ENCODE assay signal across 19 cellular contexts in the genomic region with DNA sequence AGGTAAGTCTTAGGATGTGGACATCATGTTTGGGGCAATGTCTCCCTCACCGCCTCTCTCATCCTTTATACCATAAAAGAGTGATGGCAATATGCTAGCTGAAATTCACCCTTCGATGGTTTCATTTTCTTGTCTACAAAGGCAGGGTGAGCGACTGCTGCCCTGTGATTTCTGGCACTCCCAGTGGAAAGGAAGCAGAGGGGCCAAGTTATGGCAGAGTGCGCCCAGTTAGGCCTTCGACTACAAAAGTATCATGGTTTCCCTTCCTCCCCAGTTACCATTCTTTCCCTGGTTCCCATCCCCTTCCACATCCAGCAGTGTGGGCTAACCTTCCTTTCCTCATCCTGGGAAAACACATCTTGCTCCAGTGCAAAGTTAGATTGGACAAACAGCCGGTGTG. TPM values are rescaled to one million over a fixed set of nuclear protein-coding genes. Genes with fewer than 3 reads are reported as not detected.
DNase-seq lines count a peak whose midpoint lies in the region; ATAC-seq and TF ChIP-seq lines count a peak whose summit lies in the region.
"Had no signal": no experiment of that assay in that cellular context is flagged by ENCODE, and none has a peak within 500 bp of the region (broad histone marks: within the 10 kb centered on the region; RNA-seq: fewer than 3 reads in every experiment).

No MANE protein-coding gene starts in this region.

- no peak overlapping the region for H3K23ac ChIP-seq in neuronal stem cell (ENCODE audit: low read depth, low read length, poor library complexity)

- H3K27ac ChIP-seq in adrenal gland, result peak overlapping the region in 3 of 5 donors; percentile 13 to 71 (median 69)
- peak overlapping the region; percentile 2 for H3K27ac ChIP-seq in upper lobe of right lung
- no peak overlapping the region for H3K27ac ChIP-seq in neuronal stem cell (replicated peaks; ENCODE audit: low read length)
- H3K27ac ChIP-seq: foreskin keratinocyte had no signal

- H3K4ac ChIP-seq in neuronal stem cell (ENCODE audit: low read length), result no peak overlapping the region

- no peak overlapping the region for H2AFZ ChIP-seq in neuronal stem cell (ENCODE audit: low read length)

- DNase-seq in adrenal gland (no peak), Right ventricle myocardium superior (no peak), sciatic nerve (ENCODE audit: low spot score) (no peak), upper lobe of right lung (no peak), neuronal stem cell (ENCODE audit: low spot score) (no peak), kidney glomerular epithelial cell (lab: John Stamatoyannopoulos, UW) (no peak)
- DNase-seq: activated CD4-positive, alpha-beta memory T cell treated with anti-CD3 and anti-CD28 coated beads, Interleukin-2, amount 10 ng/mL, durations not matched to agents 7 days and 5 days; activated naive CD8-positive, alpha-beta T cell treated with anti-CD3 and anti-CD28 coated beads, Interleukin-2, amount 10 ng/mL, durations not matched to agents 7 days and 5 days; activated T-cell treated with anti-CD3 and anti-CD28 coated beads, Interleukin-2, amount 50 U/mL, for 4 hours; Calu3; naive B cell; NCI-H146; SHP77; stimulated activated naive CD8-positive, alpha-beta T cell treated with anti-CD3 and anti-CD28 coated beads, Interleukin-15, Interleukin-2, amounts not matched to agents 100 U/mL and 50 U/mL, for 24 hours had no signal

- intact Hi-C loops in adrenal gland (cut with DNase I), result no loop called here
- intact Hi-C loops in Right ventricle myocardium superior (cut with DNase I), result no loop called here
- intact Hi-C loops in sciatic nerve (cut with DNase I), result no loop called here
- intact Hi-C loops in upper lobe of right lung (cut with DNase I), result no loop called here

- H3K9ac ChIP-seq in neuronal stem cell (ENCODE audit: low read depth, low read length, poor library complexity), result no peak overlapping the region

- no peak overlapping the region for H3K4me2 ChIP-seq in neuronal stem cell (ENCODE audit: insufficient read depth, low read length, poor library complexity, severe bottlenecking)

- peak; percentile 42 for ATAC-seq in Right ventricle myocardium superior (ENCODE audit: poor library complexity)
- peak; percentile 13 for ATAC-seq in sciatic nerve
- ATAC-seq in upper lobe of right lung, result no peak
- ATAC-seq in HG03460 (IDR thresholded peaks at IDR 0.05; ENCODE audit: unreplicated experiment), result no peak
- ATAC-seq: activated T-cell treated with anti-CD3 and anti-CD28 coated beads, Interleukin-2, amount 50 U/mL, for 4 hours; HCT116; left lobe of liver; stimulated activated naive CD8-positive, alpha-beta T cell treated with anti-CD3 and anti-CD28 coated beads, Interleukin-15, Interleukin-2, amounts not matched to agents 100 U/mL and 50 U/mL, for 24 hours; WTC11 had no signal

- H2BK5ac ChIP-seq in neuronal stem cell (ENCODE audit: low read length), result no peak overlapping the region

- no peaks in the 10 kb centered on the region for H3K79me1 ChIP-seq in neuronal stem cell (ENCODE audit: low read depth, low read length)

- no peak overlapping the region for H3K18ac ChIP-seq in neuronal stem cell (ENCODE audit: low read length)

- no peak overlapping the region for H3K14ac ChIP-seq in neuronal stem cell (ENCODE audit: low read length)

- no peak overlapping the region for H4K8ac ChIP-seq in neuronal stem cell (ENCODE audit: low read depth, low read length)

- H3K27me3 ChIP-seq in adrenal gland (no peaks in the 10 kb centered on the region), upper lobe of right lung (no peaks in the 10 kb centered on the region), neuronal stem cell (ENCODE audit: control insufficient read depth in 3 of 3, insufficient read depth in 3 of 3, low read depth in 1 of 3, low read length in 3 of 3) (no peaks in the 10 kb centered on the region)
- H3K27me3 ChIP-seq: foreskin keratinocyte had no signal

- TF ChIP-seq CTCF in adrenal gland (IDR thresholded peaks at IDR 0.05) (no peak), upper lobe of right lung (IDR thresholded peaks at IDR 0.05) (no peak)

- no peak for TF ChIP-seq POLR2A in adrenal gland (IDR thresholded peaks at IDR 0.05)

- no peak overlapping the region for H2BK12ac ChIP-seq in neuronal stem cell (ENCODE audit: low read length)

- no peak overlapping the region for H2BK120ac ChIP-seq in neuronal stem cell (ENCODE audit: low read depth, low read length)

- H3K9me3 ChIP-seq in adrenal gland (replicated peaks in 1 of 3) (no peaks in the 10 kb centered on the region), upper lobe of right lung (no peaks in the 10 kb centered on the region), neuronal stem cell (replicated peaks in 1 of 2; ENCODE audit: control insufficient read depth in 2 of 2, insufficient read depth in 1 of 2, low read depth in 1 of 2, low read length in 2 of 2) (no peaks in the 10 kb centered on the region)

- H2BK15ac ChIP-seq in neuronal stem cell (ENCODE audit: low read length), result no peak overlapping the region

- H3K4me3 ChIP-seq in adrenal gland, result no peak overlapping the region
- no peak overlapping the region for H3K4me3 ChIP-seq in upper lobe of right lung
- no peak overlapping the region for H3K4me3 ChIP-seq in neuronal stem cell (ENCODE audit: low read length in 2 of 2)

- no peak overlapping the region for H4K91ac ChIP-seq in neuronal stem cell (ENCODE audit: low read depth, low read length, poor library complexity)

- WGBS in adrenal gland, 4 donors, result 77 to 93% (median 86%) methylated on average over 6 of the region's 6 CpGs
- no CpG with 5 or more reads among the region's 6 CpGs for WGBS in neuronal stem cell (ENCODE audit: extremely low coverage in 2 of 2, insufficient read length in 2 of 2, insufficient replicate concordance in 1 of 2), 2 donors

- H2AK5ac ChIP-seq in neuronal stem cell (ENCODE audit: low read depth, low read length), result no peak overlapping the region

- H3K4me1 ChIP-seq in adrenal gland (replicated peaks in 1 of 2) (peaks cover 0 to 19% of the 10 kb centered on the region in 2 donors), upper lobe of right lung (no peaks in the 10 kb centered on the region), neuronal stem cell (ENCODE audit: control insufficient read depth in 2 of 2, insufficient read depth in 1 of 2, low read depth in 1 of 2, low read length in 2 of 2) (peaks cover 0 to 2% of the 10 kb centered on the region in 2 donors)

- H3K36me3 ChIP-seq in adrenal gland (replicated peaks in 1 of 2) (peaks cover 0 to 32% of the 10 kb centered on the region in 2 donors), upper lobe of right lung (peaks cover 57% of the 10 kb centered on the region), neuronal stem cell (replicated peaks in 1 of 2; ENCODE audit: control insufficient read depth in 2 of 2, insufficient read depth in 2 of 2, low read length in 2 of 2) (peaks cover 7 to 70% of the 10 kb centered on the region in 2 donors)

RNA-seq across cellular contexts. Expression of a gene that starts 43.8 kb away (rescaled TPM):
- total RNA-seq in adrenal gland (100 to 1,000 TPM in 1 of 8 donors, 10 to 100 TPM in 7; 49.6 to 102 (median 68.9) TPM), Right ventricle myocardium superior (53.4 TPM), sciatic nerve (50.7 TPM), upper lobe of right lung (72.2 TPM)
- polyA plus RNA-seq in adrenal gland, result 10 to 100 TPM; 13.6 to 72.4 (median 20.8) TPM
- 15.4 TPM for polyA plus RNA-seq in neuronal stem cell (2013, experiment 1 of 2)
- polyA plus RNA-seq in neuronal stem cell (2013, experiment 2 of 2), result 14.7 TPM

Comparison
In these comparisons a context has a peak if more than half of its experiments do, and no peak if none do; other contexts are left out.
1. ATAC-seq: peak in Right ventricle myocardium superior (single experiment) and sciatic nerve (single experiment); none in upper lobe of right lung (single experiment) and HG03460 (single experiment).